In genomic region chr9:86355814-86356213, GRCh38 we compare ENCODE assay signal across 1 cellular context.
TF ChIP-seq lines count a peak whose summit lies in the region.

No MANE protein-coding gene starts in this region.

TF ChIP-seq in HepG2, 621 proteins besides CTCF, POLR2A, EP300 and RAD21:
- TF ChIP-seq, protein P1, sequence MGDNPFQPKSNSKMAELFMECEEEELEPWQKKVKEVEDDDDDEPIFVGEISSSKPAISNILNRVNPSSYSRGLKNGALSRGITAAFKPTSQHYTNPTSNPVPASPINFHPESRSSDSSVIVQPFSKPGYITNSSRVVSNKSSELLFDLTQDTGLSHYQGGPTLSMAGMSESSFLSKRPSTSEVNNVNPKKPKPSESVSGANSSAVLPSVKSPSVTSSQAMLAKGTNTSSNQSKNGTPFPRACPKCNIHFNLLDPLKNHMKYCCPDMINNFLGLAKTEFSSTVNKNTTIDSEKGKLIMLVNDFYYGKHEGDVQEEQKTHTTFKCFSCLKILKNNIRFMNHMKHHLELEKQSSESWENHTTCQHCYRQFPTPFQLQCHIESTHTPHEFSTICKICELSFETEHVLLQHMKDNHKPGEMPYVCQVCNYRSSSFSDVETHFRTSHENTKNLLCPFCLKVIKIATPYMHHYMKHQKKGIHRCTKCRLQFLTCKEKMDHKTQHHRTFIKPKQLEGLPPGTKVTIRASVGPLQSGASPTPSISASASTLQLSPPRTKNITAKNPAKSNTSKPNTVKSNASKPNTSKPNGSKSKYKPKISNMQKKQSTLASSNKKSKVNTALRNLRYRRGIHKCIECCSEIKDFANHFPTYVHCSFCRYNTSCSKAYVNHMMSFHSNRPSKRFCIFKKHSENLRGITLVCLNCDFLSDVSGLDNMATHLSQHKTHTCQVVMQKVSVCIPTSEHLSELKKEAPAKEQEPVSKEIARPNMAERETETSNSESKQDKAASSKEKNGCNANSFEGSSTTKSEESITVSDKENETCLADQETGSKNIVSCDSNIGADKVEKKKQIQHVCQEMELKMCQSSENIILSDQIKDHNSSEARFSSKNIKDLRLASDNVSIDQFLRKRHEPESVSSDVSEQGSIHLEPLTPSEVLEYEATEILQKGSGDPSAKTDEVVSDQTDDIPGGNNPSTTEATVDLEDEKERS (CRISPR knock-in tag; IDR thresholded peaks at IDR 0.05): no peak
- TF ChIP-seq STAG1 (CRISPR knock-in tag; IDR thresholded peaks at IDR 0.05) (peak; percentile 11; the same call in 1 of the 2 replicates), ZNF362 (CRISPR knock-in tag; IDR thresholded peaks at IDR 0.05; ENCODE audit: borderline replicate concordance) (peak; percentile 13; the same call in 1 of the 2 replicates)
